In genomic region chr13:95128045-95128643, GRCh38 we compare ENCODE assay signal across 19 cellular contexts.
DNase-seq lines count a peak whose midpoint lies in the region; ATAC-seq and TF ChIP-seq lines count a peak whose summit lies in the region.
"Had no signal": no experiment of that assay in that cellular context is flagged by ENCODE, and none has a peak within 500 bp of the region (broad histone marks: within the 10 kb centered on the region; RNA-seq: fewer than 3 reads in every experiment).

No MANE protein-coding gene starts in this region.

- peak; percentile 95 for ATAC-seq in RWPE2 (ENCODE audit: low read depth)
- ATAC-seq in left lung = peak; percentile 69
- no peak for ATAC-seq in naive thymus-derived CD8-positive, alpha-beta T cell
- no peak for ATAC-seq in upper lobe of right lung
- ATAC-seq: heart left ventricle; naive thymus-derived CD4-positive, alpha-beta T cell had no signal

- no peaks in the 10 kb centered on the region for H3K27me3 Mint-ChIP-seq in naive thymus-derived CD8-positive, alpha-beta T cell
- H3K27me3 Mint-ChIP-seq: naive thymus-derived CD4-positive, alpha-beta T cell had no signal

- no peaks in the 10 kb centered on the region for H3K27me3 ChIP-seq in RWPE2 (ENCODE audit: insufficient read depth, poor library complexity, severe bottlenecking)
- no peaks in the 10 kb centered on the region for H3K27me3 ChIP-seq in left lung
- H3K27me3 ChIP-seq in uterus = no peaks in the 10 kb centered on the region
- H3K27me3 ChIP-seq in upper lobe of right lung = no peaks in the 10 kb centered on the region
- H3K27me3 ChIP-seq: heart left ventricle, sigmoid colon had no signal

- H3K4me1 ChIP-seq in RWPE2 (ENCODE audit: insufficient read depth, poor library complexity, severe bottlenecking) (peaks cover 9% of the 10 kb centered on the region), left lung (no peaks in the 10 kb centered on the region), uterus (no peaks in the 10 kb centered on the region), upper lobe of right lung (no peaks in the 10 kb centered on the region)
- H3K4me1 ChIP-seq: heart left ventricle, sigmoid colon had no signal

- H3K27ac Mint-ChIP-seq in naive thymus-derived CD8-positive, alpha-beta T cell = no peak overlapping the region
- H3K27ac Mint-ChIP-seq: naive thymus-derived CD4-positive, alpha-beta T cell had no signal

- intact Hi-C loops in left lung (cut with DNase I) (no loop called here), head of caudate nucleus (cut with DNase I) (no loop called here), uterus (cut with DNase I; ENCODE audit: low total_unique reads) (no loop called here), upper lobe of right lung (cut with DNase I) (no loop called here)

- H3K9me3 Mint-ChIP-seq in naive thymus-derived CD8-positive, alpha-beta T cell = no peaks in the 10 kb centered on the region
- H3K9me3 Mint-ChIP-seq: naive thymus-derived CD4-positive, alpha-beta T cell had no signal

- TF ChIP-seq POLR2A in uterus (IDR thresholded peaks at IDR 0.05) = no peak

- H3K4me3 ChIP-seq in RWPE2 (ENCODE audit: severe bottlenecking) (no peak overlapping the region), left lung (no peak overlapping the region), uterus (no peak overlapping the region), upper lobe of right lung (no peak overlapping the region)
- H3K4me3 ChIP-seq: heart left ventricle, sigmoid colon had no signal

- peaks cover 0 to 3% (median under 1%) of the 10 kb centered on the region in 4 donors for H3K4me1 Mint-ChIP-seq in naive thymus-derived CD8-positive, alpha-beta T cell

- H3K36me3 Mint-ChIP-seq in naive thymus-derived CD8-positive, alpha-beta T cell = peaks cover 6 to 20% (median 11%) of the 10 kb centered on the region in 3 donors

- H3K27ac ChIP-seq in RWPE2 (ENCODE audit: poor library complexity, severe bottlenecking) (peak overlapping the region; percentile 33), left lung (peak overlapping the region in 1 of 2 donors; percentile 34), uterus (no peak overlapping the region), upper lobe of right lung (no peak overlapping the region)
- H3K27ac ChIP-seq: heart left ventricle, sigmoid colon had no signal

- H3K9me3 ChIP-seq in RWPE2 (ENCODE audit: severe bottlenecking) (no peaks in the 10 kb centered on the region), left lung (no peaks in the 10 kb centered on the region), uterus (no peaks in the 10 kb centered on the region), upper lobe of right lung (no peaks in the 10 kb centered on the region)
- H3K9me3 ChIP-seq: heart left ventricle, sigmoid colon had no signal

- TF ChIP-seq CTCF in RWPE2 (IDR thresholded peaks at IDR 0.05; ENCODE audit: poor library complexity, severe bottlenecking) (no peak), left lung (IDR thresholded peaks at IDR 0.05) (no peak), uterus (IDR thresholded peaks at IDR 0.05) (no peak), upper lobe of right lung (IDR thresholded peaks at IDR 0.05) (no peak)

- H3K36me3 ChIP-seq in RWPE2 (ENCODE audit: low read depth) = no peaks in the 10 kb centered on the region; the same call in 1 of the 2 replicates
- H3K36me3 ChIP-seq in left lung = no peaks in the 10 kb centered on the region
- H3K36me3 ChIP-seq in uterus = no peaks in the 10 kb centered on the region
- no peaks in the 10 kb centered on the region for H3K36me3 ChIP-seq in upper lobe of right lung
- H3K36me3 ChIP-seq: heart left ventricle had no signal

- H3K4me3 Mint-ChIP-seq in naive thymus-derived CD8-positive, alpha-beta T cell = no peak overlapping the region
- H3K4me3 Mint-ChIP-seq: naive thymus-derived CD4-positive, alpha-beta T cell had no signal

- DNase-seq in Caki2 (ENCODE audit: low read depth) (peak; percentile 71), NCI-H146 (lab: John Stamatoyannopoulos, UW) (peak; percentile 99), RWPE2 (ENCODE audit: low spot score) (no peak), left lung (no peak), head of caudate nucleus (no peak), uterus (no peak), upper lobe of right lung (no peak)
- no peak for DNase-seq in naive thymus-derived CD8-positive, alpha-beta T cell
- DNase-seq: activated effector memory CD4-positive, alpha-beta T cell treated with anti-CD3 and anti-CD28 coated beads, Interleukin-2, amount 50 U/mL, for 16 hours; C1 segment of cervical spinal cord; GF-D8; GOT3; heart left ventricle; naive thymus-derived CD4-positive, alpha-beta T cell; NCI-H524 treated with DMSO at 0.1 percent for 48 hours; SIG-M5; sigmoid colon; stimulated activated CD4-positive, alpha-beta T cell treated with anti-CD3 and anti-CD28 coated beads, Interleukin-4, amount 100 ng/mL, for 4 hours; stimulated activated naive CD4-positive, alpha-beta T cell had no signal

- in situ Hi-C loops in Caki2 (cut with HindIII; ENCODE audit: low pct_unique_long_range_greater_than_20kb, low sequenced_read_pairs) = no loop called here

- POLR2A ChIA-PET in naive thymus-derived CD8-positive, alpha-beta T cell (lab: Charles Lee) = no interaction called here

Comparison
In these comparisons a context has a peak if more than half of its experiments do, and no peak if none do; other contexts are left out.
1. DNase-seq: peak in Caki2 (single experiment) and NCI-H146 (single experiment); none in RWPE2 (single experiment), left lung (0 of 2), naive thymus-derived CD8-positive, alpha-beta T cell (0 of 10), head of caudate nucleus (0 of 42), uterus (0 of 2) and upper lobe of right lung (single experiment).
2. ATAC-seq: peak in RWPE2 (single experiment) and left lung (single experiment); none in naive thymus-derived CD8-positive, alpha-beta T cell (0 of 2) and upper lobe of right lung (single experiment).